ENCODE assay signal across 1 cellular context in genomic region chr13:30617315-30618185, GRCh38.
A peak's percentile ranks its signal among the peaks of the same experiment; 100 is the strongest.
TF ChIP-seq lines count a peak whose summit lies in the region.

TSS of gene USPL1 (plus strand) at chr13:30617920. CDS start at chr13:30621141, 3,221 bp downstream.

TF ChIP-seq in K562, 482 proteins besides CTCF, POLR2A, EP300 and RAD21 (continued from another document and continues in another):
- TF ChIP-seq, protein P1, sequence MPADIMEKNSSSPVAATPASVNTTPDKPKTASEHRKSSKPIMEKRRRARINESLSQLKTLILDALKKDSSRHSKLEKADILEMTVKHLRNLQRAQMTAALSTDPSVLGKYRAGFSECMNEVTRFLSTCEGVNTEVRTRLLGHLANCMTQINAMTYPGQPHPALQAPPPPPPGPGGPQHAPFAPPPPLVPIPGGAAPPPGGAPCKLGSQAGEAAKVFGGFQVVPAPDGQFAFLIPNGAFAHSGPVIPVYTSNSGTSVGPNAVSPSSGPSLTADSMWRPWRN (IDR thresholded peaks at IDR 0.05; ENCODE audit: low read depth), result no peak
- TF ChIP-seq NFIX (CRISPR knock-in tag; IDR thresholded peaks at IDR 0.05; ENCODE audit: low read depth), result no peak
- TF ChIP-seq RHOXF2B (CRISPR knock-in tag; conservative IDR thresholded peaks at IDR 0.05), result no peak
- no peak for TF ChIP-seq RBM34 (IDR thresholded peaks at IDR 0.05; ENCODE audit: borderline replicate concordance, insufficient read depth, low read length)
- no peak for TF ChIP-seq GATA2 (CRISPR knock-in tag; IDR thresholded peaks at IDR 0.05)
- TF ChIP-seq CAMTA2 (CRISPR knock-in tag; conservative IDR thresholded peaks at IDR 0.05), result no peak
- TF ChIP-seq CEBPB (tag; IDR thresholded peaks at IDR 0.05), result peak; percentile 14; the same call in 1 of the 2 replicates
- peak; percentile 80 for TF ChIP-seq C11orf30 (IDR thresholded peaks at IDR 0.05; ENCODE audit: low read depth)
- peak; percentile 63 for TF ChIP-seq TAF7 (tag; IDR thresholded peaks at IDR 0.05)
- TF ChIP-seq RBM25 (IDR thresholded peaks at IDR 0.05; ENCODE audit: low read depth, low read length, severe bottlenecking), result no peak
- TF ChIP-seq CREBBP (IDR thresholded peaks at IDR 0.05; ENCODE audit: low read depth, low read length), result no peak
- TF ChIP-seq ZNF436 (CRISPR knock-in tag; IDR thresholded peaks at IDR 0.05), result no peak
- TF ChIP-seq THRAP3 (IDR thresholded peaks at IDR 0.05; ENCODE audit: borderline replicate concordance), result no peak
- no peak for TF ChIP-seq NCOA4 (IDR thresholded peaks at IDR 0.05; ENCODE audit: partially characterized antibody)
- TF ChIP-seq, protein P2, sequence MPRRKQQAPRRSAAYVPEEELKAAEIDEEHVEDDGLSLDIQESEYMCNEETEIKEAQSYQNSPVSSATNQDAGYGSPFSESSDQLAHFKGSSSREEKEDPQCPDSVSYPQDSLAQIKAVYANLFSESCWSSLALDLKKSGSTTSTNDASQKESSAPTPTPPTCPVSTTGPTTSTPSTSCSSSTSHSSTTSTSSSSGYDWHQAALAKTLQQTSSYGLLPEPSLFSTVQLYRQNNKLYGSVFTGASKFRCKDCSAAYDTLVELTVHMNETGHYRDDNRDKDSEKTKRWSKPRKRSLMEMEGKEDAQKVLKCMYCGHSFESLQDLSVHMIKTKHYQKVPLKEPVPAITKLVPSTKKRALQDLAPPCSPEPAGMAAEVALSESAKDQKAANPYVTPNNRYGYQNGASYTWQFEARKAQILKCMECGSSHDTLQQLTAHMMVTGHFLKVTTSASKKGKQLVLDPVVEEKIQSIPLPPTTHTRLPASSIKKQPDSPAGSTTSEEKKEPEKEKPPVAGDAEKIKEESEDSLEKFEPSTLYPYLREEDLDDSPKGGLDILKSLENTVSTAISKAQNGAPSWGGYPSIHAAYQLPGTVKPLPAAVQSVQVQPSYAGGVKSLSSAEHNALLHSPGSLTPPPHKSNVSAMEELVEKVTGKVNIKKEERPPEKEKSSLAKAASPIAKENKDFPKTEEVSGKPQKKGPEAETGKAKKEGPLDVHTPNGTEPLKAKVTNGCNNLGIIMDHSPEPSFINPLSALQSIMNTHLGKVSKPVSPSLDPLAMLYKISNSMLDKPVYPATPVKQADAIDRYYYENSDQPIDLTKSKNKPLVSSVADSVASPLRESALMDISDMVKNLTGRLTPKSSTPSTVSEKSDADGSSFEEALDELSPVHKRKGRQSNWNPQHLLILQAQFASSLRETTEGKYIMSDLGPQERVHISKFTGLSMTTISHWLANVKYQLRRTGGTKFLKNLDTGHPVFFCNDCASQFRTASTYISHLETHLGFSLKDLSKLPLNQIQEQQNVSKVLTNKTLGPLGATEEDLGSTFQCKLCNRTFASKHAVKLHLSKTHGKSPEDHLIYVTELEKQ (CRISPR knock-in tag; IDR thresholded peaks at IDR 0.05), result no peak
- no peak for TF ChIP-seq CREB3 (tag; conservative IDR thresholded peaks at IDR 0.05; ENCODE audit: low read depth)
- TF ChIP-seq SP2 (IDR thresholded peaks at IDR 0.05; ENCODE audit: extremely low read depth, low read depth, low read length, poor library complexity, severe bottlenecking), result no peak
- TF ChIP-seq, protein P3, sequence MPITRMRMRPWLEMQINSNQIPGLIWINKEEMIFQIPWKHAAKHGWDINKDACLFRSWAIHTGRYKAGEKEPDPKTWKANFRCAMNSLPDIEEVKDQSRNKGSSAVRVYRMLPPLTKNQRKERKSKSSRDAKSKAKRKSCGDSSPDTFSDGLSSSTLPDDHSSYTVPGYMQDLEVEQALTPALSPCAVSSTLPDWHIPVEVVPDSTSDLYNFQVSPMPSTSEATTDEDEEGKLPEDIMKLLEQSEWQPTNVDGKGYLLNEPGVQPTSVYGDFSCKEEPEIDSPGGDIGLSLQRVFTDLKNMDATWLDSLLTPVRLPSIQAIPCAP (CRISPR knock-in tag; IDR thresholded peaks at IDR 0.05; ENCODE audit: borderline replicate concordance), result no peak
- peak; percentile 35 for TF ChIP-seq U2AF1 (optimal IDR thresholded peaks at IDR 0.05; ENCODE audit: low read depth, low read length)
- no peak for TF ChIP-seq TAL1 (IDR thresholded peaks at IDR 0.05)
- TF ChIP-seq, protein P4, sequence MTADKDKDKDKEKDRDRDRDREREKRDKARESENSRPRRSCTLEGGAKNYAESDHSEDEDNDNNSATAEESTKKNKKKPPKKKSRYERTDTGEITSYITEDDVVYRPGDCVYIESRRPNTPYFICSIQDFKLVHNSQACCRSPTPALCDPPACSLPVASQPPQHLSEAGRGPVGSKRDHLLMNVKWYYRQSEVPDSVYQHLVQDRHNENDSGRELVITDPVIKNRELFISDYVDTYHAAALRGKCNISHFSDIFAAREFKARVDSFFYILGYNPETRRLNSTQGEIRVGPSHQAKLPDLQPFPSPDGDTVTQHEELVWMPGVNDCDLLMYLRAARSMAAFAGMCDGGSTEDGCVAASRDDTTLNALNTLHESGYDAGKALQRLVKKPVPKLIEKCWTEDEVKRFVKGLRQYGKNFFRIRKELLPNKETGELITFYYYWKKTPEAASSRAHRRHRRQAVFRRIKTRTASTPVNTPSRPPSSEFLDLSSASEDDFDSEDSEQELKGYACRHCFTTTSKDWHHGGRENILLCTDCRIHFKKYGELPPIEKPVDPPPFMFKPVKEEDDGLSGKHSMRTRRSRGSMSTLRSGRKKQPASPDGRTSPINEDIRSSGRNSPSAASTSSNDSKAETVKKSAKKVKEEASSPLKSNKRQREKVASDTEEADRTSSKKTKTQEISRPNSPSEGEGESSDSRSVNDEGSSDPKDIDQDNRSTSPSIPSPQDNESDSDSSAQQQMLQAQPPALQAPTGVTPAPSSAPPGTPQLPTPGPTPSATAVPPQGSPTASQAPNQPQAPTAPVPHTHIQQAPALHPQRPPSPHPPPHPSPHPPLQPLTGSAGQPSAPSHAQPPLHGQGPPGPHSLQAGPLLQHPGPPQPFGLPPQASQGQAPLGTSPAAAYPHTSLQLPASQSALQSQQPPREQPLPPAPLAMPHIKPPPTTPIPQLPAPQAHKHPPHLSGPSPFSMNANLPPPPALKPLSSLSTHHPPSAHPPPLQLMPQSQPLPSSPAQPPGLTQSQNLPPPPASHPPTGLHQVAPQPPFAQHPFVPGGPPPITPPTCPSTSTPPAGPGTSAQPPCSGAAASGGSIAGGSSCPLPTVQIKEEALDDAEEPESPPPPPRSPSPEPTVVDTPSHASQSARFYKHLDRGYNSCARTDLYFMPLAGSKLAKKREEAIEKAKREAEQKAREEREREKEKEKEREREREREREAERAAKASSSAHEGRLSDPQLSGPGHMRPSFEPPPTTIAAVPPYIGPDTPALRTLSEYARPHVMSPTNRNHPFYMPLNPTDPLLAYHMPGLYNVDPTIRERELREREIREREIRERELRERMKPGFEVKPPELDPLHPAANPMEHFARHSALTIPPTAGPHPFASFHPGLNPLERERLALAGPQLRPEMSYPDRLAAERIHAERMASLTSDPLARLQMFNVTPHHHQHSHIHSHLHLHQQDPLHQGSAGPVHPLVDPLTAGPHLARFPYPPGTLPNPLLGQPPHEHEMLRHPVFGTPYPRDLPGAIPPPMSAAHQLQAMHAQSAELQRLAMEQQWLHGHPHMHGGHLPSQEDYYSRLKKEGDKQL (CRISPR knock-in tag; IDR thresholded peaks at IDR 0.05; ENCODE audit: borderline replicate concordance), result 0 out of 2 replicates have a peak, but pooled peaks have one; percentile 82
- TF ChIP-seq STAT6 (CRISPR knock-in tag; IDR thresholded peaks at IDR 0.05), result 0 out of 2 replicates have a peak, but pooled peaks have one; percentile 16
- TF ChIP-seq, protein P5, sequence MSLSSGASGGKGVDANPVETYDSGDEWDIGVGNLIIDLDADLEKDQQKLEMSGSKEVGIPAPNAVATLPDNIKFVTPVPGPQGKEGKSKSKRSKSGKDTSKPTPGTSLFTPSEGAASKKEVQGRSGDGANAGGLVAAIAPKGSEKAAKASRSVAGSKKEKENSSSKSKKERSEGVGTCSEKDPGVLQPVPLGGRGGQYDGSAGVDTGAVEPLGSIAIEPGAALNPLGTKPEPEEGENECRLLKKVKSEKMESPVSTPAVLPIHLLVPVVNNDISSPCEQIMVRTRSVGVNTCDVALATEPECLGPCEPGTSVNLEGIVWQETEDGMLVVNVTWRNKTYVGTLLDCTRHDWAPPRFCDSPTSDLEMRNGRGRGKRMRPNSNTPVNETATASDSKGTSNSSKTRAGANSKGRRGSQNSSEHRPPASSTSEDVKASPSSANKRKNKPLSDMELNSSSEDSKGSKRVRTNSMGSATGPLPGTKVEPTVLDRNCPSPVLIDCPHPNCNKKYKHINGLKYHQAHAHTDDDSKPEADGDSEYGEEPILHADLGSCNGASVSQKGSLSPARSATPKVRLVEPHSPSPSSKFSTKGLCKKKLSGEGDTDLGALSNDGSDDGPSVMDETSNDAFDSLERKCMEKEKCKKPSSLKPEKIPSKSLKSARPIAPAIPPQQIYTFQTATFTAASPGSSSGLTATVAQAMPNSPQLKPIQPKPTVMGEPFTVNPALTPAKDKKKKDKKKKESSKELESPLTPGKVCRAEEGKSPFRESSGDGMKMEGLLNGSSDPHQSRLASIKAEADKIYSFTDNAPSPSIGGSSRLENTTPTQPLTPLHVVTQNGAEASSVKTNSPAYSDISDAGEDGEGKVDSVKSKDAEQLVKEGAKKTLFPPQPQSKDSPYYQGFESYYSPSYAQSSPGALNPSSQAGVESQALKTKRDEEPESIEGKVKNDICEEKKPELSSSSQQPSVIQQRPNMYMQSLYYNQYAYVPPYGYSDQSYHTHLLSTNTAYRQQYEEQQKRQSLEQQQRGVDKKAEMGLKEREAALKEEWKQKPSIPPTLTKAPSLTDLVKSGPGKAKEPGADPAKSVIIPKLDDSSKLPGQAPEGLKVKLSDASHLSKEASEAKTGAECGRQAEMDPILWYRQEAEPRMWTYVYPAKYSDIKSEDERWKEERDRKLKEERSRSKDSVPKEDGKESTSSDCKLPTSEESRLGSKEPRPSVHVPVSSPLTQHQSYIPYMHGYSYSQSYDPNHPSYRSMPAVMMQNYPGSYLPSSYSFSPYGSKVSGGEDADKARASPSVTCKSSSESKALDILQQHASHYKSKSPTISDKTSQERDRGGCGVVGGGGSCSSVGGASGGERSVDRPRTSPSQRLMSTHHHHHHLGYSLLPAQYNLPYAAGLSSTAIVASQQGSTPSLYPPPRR (CRISPR knock-in tag; IDR thresholded peaks at IDR 0.05; ENCODE audit: borderline replicate concordance), result peak; percentile 85; the same call in 1 of the 2 replicates
- TF ChIP-seq, protein P6, sequence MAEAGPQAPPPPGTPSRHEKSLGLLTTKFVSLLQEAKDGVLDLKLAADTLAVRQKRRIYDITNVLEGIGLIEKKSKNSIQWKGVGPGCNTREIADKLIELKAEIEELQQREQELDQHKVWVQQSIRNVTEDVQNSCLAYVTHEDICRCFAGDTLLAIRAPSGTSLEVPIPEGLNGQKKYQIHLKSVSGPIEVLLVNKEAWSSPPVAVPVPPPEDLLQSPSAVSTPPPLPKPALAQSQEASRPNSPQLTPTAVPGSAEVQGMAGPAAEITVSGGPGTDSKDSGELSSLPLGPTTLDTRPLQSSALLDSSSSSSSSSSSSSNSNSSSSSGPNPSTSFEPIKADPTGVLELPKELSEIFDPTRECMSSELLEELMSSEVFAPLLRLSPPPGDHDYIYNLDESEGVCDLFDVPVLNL (CRISPR knock-in tag; IDR thresholded peaks at IDR 0.05; ENCODE audit: low read depth), result 0 out of 2 replicates have a peak, but pooled peaks have one; percentile 16
- TF ChIP-seq EHMT2 (IDR thresholded peaks at IDR 0.05), result no peak
- TF ChIP-seq ETS2 (tag; IDR thresholded peaks at IDR 0.05; ENCODE audit: borderline replicate concordance, poor library complexity, severe bottlenecking), result no peak
- TF ChIP-seq TRIM28 (IDR thresholded peaks at IDR 0.05), result no peak
- no peak for TF ChIP-seq ZNF217 (CRISPR knock-in tag; IDR thresholded peaks at IDR 0.05)
- TF ChIP-seq ZFP36 (IDR thresholded peaks at IDR 0.05; ENCODE audit: low read depth, low read length, partially characterized antibody), result peak; percentile 30
- no peak for TF ChIP-seq ESRRB (CRISPR knock-in tag; IDR thresholded peaks at IDR 0.05; ENCODE audit: borderline replicate concordance)
- peak in 1 of 2 experiments; percentile 99; a peak in 2 of 4 replicates for TF ChIP-seq TRIM24 (IDR thresholded peaks at IDR 0.05)
- no peak for TF ChIP-seq IRF2 (CRISPR knock-in tag; IDR thresholded peaks at IDR 0.05)
- TF ChIP-seq ARID1B (IDR thresholded peaks at IDR 0.05), result 0 out of 2 replicates have a peak, but pooled peaks have one; percentile 33
- TF ChIP-seq CBX2 (IDR thresholded peaks at IDR 0.05; ENCODE audit: insufficient read depth, low read length, poor library complexity, severe bottlenecking), result no peak
- TF ChIP-seq DACH1 (IDR thresholded peaks at IDR 0.05; ENCODE audit: partially characterized antibody), result no peak
- TF ChIP-seq MEF2D (tag; conservative IDR thresholded peaks at IDR 0.05; ENCODE audit: low read depth), result no peak
- TF ChIP-seq MCM3 (IDR thresholded peaks at IDR 0.05), result no peak
- TF ChIP-seq ZNF311 (CRISPR knock-in tag; IDR thresholded peaks at IDR 0.05), result no peak
- TF ChIP-seq, protein P7, sequence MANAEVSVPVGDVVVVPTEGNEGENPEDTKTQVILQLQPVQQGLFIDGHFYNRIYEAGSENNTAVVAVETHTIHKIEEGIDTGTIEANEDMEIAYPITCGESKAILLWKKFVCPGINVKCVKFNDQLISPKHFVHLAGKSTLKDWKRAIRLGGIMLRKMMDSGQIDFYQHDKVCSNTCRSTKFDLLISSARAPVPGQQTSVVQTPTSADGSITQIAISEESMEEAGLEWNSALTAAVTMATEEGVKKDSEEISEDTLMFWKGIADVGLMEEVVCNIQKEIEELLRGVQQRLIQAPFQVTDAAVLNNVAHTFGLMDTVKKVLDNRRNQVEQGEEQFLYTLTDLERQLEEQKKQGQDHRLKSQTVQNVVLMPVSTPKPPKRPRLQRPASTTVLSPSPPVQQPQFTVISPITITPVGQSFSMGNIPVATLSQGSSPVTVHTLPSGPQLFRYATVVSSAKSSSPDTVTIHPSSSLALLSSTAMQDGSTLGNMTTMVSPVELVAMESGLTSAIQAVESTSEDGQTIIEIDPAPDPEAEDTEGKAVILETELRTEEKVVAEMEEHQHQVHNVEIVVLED (CRISPR knock-in tag; IDR thresholded peaks at IDR 0.05), result peak; percentile 77
- TF ChIP-seq NR4A1 (CRISPR knock-in tag; IDR thresholded peaks at IDR 0.05), result no peak
- no peak for TF ChIP-seq NR4A1 (tag; IDR thresholded peaks at IDR 0.05)
